Comparison of ENCODE assay signal across 9 cellular contexts in genomic region chr14:57189070-57189469, GRCh38.
DNase-seq lines count a peak whose midpoint lies in the region; TF ChIP-seq lines count a peak whose summit lies in the region.
"Had no signal": no experiment of that assay in that cellular context is flagged by ENCODE, and none has a peak within 500 bp of the region (broad histone marks: within the 10 kb centered on the region; RNA-seq: fewer than 3 reads in every experiment).

No MANE protein-coding gene starts in this region.

- no peak for TF ChIP-seq CTCF in GM13977 (IDR thresholded peaks at IDR 0.05; ENCODE audit: extremely low read depth, insufficient read depth, missing control alignments)

- DNase-seq in DMS153 treated with DMSO at 0.1 percent for 48 hours (lab: John Stamatoyannopoulos, UW; ENCODE audit: unreplicated experiment), result peak; percentile 61
- peak; percentile 57 for DNase-seq in NCI-H1105 (lab: John Stamatoyannopoulos, UW)
- DNase-seq in SK-MEL-5 (ENCODE audit: low read depth, low spot score), result peak; percentile 52
- peak; percentile 43 for DNase-seq in medulla oblongata (ENCODE audit: extremely low spot score)
- no peak for DNase-seq in GDM1 (lab: John Stamatoyannopoulos, UW)
- DNase-seq in activated T-cell treated with anti-CD3 and anti-CD28 coated beads, Interleukin-2, amount 50 U/mL, for 48 hours, result no peak
- no peak for DNase-seq in activated CD4-positive, CD25-positive, alpha-beta regulatory T cell treated with anti-CD3 and anti-CD28 coated beads, Interleukin-2, amount 50 U/mL, for 72 hours
- DNase-seq in GM13977 (ENCODE audit: low spot score), result no peak
- DNase-seq: dermis blood vessel endothelial cell had no signal

- in situ Hi-C loops in SK-MEL-5 (cut with HindIII; ENCODE audit: low pct_unique_long_range_greater_than_20kb, low sequenced_read_pairs), result no loop called here
- in situ Hi-C loops in GM13977 (cut with MboI; ENCODE audit: low pct_unique_long_range_greater_than_20kb, low sequenced_read_pairs, unreplicated experiment), result loop anchor here (25.0 kb wide), 1 partner anchor 702 kb away; no protein-coding TSS in a partner anchor

Comparison
In these comparisons a context has a peak if more than half of its experiments do, and no peak if none do; other contexts are left out.
1. DNase-seq: peak in DMS153 treated with DMSO at 0.1 percent for 48 hours (single experiment), NCI-H1105 (single experiment), SK-MEL-5 (single experiment) and medulla oblongata (single experiment); none in GDM1 (single experiment), activated T-cell treated with anti-CD3 and anti-CD28 coated beads, Interleukin-2, amount 50 U/mL, for 48 hours (0 of 2), activated CD4-positive, CD25-positive, alpha-beta regulatory T cell treated with anti-CD3 and anti-CD28 coated beads, Interleukin-2, amount 50 U/mL, for 72 hours (single experiment) and GM13977 (single experiment).